21 cellular contexts compared by ENCODE assay signal in genomic region chr3:94453864-94454263, GRCh38.
DNase-seq lines count a peak whose midpoint lies in the region; ATAC-seq and TF ChIP-seq lines count a peak whose summit lies in the region.
"Had no signal": no experiment of that assay in that cellular context is flagged by ENCODE, and none has a peak within 500 bp of the region (broad histone marks: within the 10 kb centered on the region; RNA-seq: fewer than 3 reads in every experiment).

No MANE protein-coding gene starts in this region.

- no peaks in the 10 kb centered on the region for H3K9me3 ChIP-seq in GM23248 (ENCODE audit: low read depth)
- H3K9me3 ChIP-seq in CD4-positive, alpha-beta memory T cell (ENCODE audit: control insufficient read depth in 1 of 2, low read length in 2 of 2) = no peaks in the 10 kb centered on the region
- H3K9me3 ChIP-seq: SJSA1 had no signal

- DNase-seq in DMS53 treated with DMSO at 0.1 percent for 48 hours (lab: John Stamatoyannopoulos, UW; ENCODE audit: unreplicated experiment) (peak; percentile 20), NCI-H2029 (lab: John Stamatoyannopoulos, UW) (peak; percentile 6), NCI-H524 treated with DMSO at 0.1 percent for 48 hours (lab: John Stamatoyannopoulos, UW) (peak; percentile 100), omental fat pad (ENCODE audit: low spot score) (no peak), cardiac septum (ENCODE audit: low spot score) (no peak), GM23248 (no peak)
- DNase-seq in CD4-positive, alpha-beta memory T cell = no peak
- DNase-seq: CD8-positive, alpha-beta memory T cell; DMS153; HCEC 1CT; NCI-H1048; NCI-H1417 treated with DMSO at 0.1 percent for 48 hours; NCI-H187; NCI-H2107; Right ventricle myocardium superior; RPMI8226; T-helper 2 cell had no signal

- in situ Hi-C loops in GM23248 (cut with MboI) = no loop called here

- CTCF ChIA-PET in CD4-positive, alpha-beta memory T cell (lab: Charles Lee; ENCODE audit: partially characterized antibody) = no interaction called here

- intact Hi-C loops in cardiac septum (cut with DNase I) = no loop called here
- intact Hi-C loops in CD4-positive, alpha-beta memory T cell (cut with micrococcal nuclease) = no loop called here

- ATAC-seq in omental fat pad (ENCODE audit: low FRiP score) = peak; percentile 6

- H3K4me3 ChIP-seq in GM23248 = no peak overlapping the region
- H3K4me3 ChIP-seq in CD4-positive, alpha-beta memory T cell (ENCODE audit: low read length in 2 of 2) = no peak overlapping the region
- H3K4me3 ChIP-seq: SJSA1 had no signal

- POLR2A ChIA-PET in CD4-positive, alpha-beta memory T cell (lab: Charles Lee; ENCODE audit: partially characterized antibody) = no interaction called here

- H3K4me2 ChIP-seq in GM23248 (ENCODE audit: unreplicated experiment) = no peak overlapping the region

- TF ChIP-seq CTCF in omental fat pad (IDR thresholded peaks at IDR 0.05) = no peak

- no peaks in the 10 kb centered on the region for H3K27me3 Mint-ChIP-seq in CD4-positive, alpha-beta memory T cell
- H3K27me3 Mint-ChIP-seq: CD8-positive, alpha-beta memory T cell; IgD-negative memory B cell had no signal

- H3K9me2 ChIP-seq in GM23248 (ENCODE audit: insufficient read depth) = no peaks in the 10 kb centered on the region

- H3K27ac ChIP-seq in GM23248 = no peak overlapping the region
- H3K27ac ChIP-seq in CD4-positive, alpha-beta memory T cell (ENCODE audit: low read depth, low read length) = no peak overlapping the region
- H3K27ac ChIP-seq: C4-2B, HL-60, SJSA1 had no signal

- H3K27me3 ChIP-seq in GM23248 (replicated peaks; ENCODE audit: insufficient read depth) = 0 out of 2 replicates have a peak, but pooled peaks cover 4% of the 10 kb centered on the region
- no peaks in the 10 kb centered on the region for H3K27me3 ChIP-seq in CD4-positive, alpha-beta memory T cell (ENCODE audit: insufficient read depth, low read length)
- H3K27me3 ChIP-seq: SJSA1 had no signal

- no peak overlapping the region for H3K9ac ChIP-seq in GM23248

- no peaks in the 10 kb centered on the region for H3F3A ChIP-seq in GM23248 (ENCODE audit: insufficient read depth)

- no peak overlapping the region for H3K27ac Mint-ChIP-seq in CD4-positive, alpha-beta memory T cell
- H3K27ac Mint-ChIP-seq: CD8-positive, alpha-beta memory T cell; IgD-negative memory B cell had no signal

- H3K4me3 Mint-ChIP-seq in CD4-positive, alpha-beta memory T cell = no peak overlapping the region
- H3K4me3 Mint-ChIP-seq: CD8-positive, alpha-beta memory T cell; IgD-negative memory B cell had no signal

- H3K4me1 Mint-ChIP-seq in CD4-positive, alpha-beta memory T cell = no peaks in the 10 kb centered on the region
- H3K4me1 Mint-ChIP-seq: CD8-positive, alpha-beta memory T cell; IgD-negative memory B cell had no signal

- no peaks in the 10 kb centered on the region for H3K36me3 ChIP-seq in GM23248 (ENCODE audit: low read depth)
- H3K36me3 ChIP-seq in CD4-positive, alpha-beta memory T cell (ENCODE audit: insufficient read depth, low read length) = no peaks in the 10 kb centered on the region
- H3K36me3 ChIP-seq: SJSA1 had no signal

- H3K9me3 Mint-ChIP-seq in CD4-positive, alpha-beta memory T cell = peaks cover 0 to 3% (median 0%) of the 10 kb centered on the region in 8 donors

- H3K79me2 ChIP-seq in GM23248 (ENCODE audit: insufficient read depth) = no peaks in the 10 kb centered on the region

- no peak overlapping the region for H2AFZ ChIP-seq in GM23248

- H4K20me1 ChIP-seq in GM23248 (ENCODE audit: insufficient read depth) = no peaks in the 10 kb centered on the region

- no peaks in the 10 kb centered on the region for H3K36me3 Mint-ChIP-seq in CD4-positive, alpha-beta memory T cell
- H3K36me3 Mint-ChIP-seq: CD8-positive, alpha-beta memory T cell; IgD-negative memory B cell had no signal

- WGBS in GM23248 (ENCODE audit: low coverage in 1 of 2, low lambda C conversion rate in 2 of 2, missing lambda C conversion rate in 2 of 2), 2 experiments = 60 to 74% methylated on average over 1 of the region's 1 CpG

- no peaks in the 10 kb centered on the region for H3K4me1 ChIP-seq in GM23248 (ENCODE audit: insufficient read depth)
- no peaks in the 10 kb centered on the region for H3K4me1 ChIP-seq in CD4-positive, alpha-beta memory T cell (ENCODE audit: insufficient read depth, low read length)
- H3K4me1 ChIP-seq: SJSA1 had no signal

Comparison
In these comparisons a context has a peak if more than half of its experiments do, and no peak if none do; other contexts are left out.
1. DNase-seq: peak in DMS53 treated with DMSO at 0.1 percent for 48 hours (single experiment), NCI-H2029 (single experiment) and NCI-H524 treated with DMSO at 0.1 percent for 48 hours (single experiment); none in omental fat pad (single experiment), cardiac septum (single experiment), GM23248 (single experiment) and CD4-positive, alpha-beta memory T cell (0 of 5).